22 cellular contexts compared by ENCODE assay signal in genomic region chr2:212938144-212938793, GRCh38.
"Had no signal": no experiment of that assay in that cellular context is flagged by ENCODE, and none has a peak within 500 bp of the region (broad histone marks: within the 10 kb centered on the region; RNA-seq: fewer than 3 reads in every experiment).

No MANE protein-coding gene starts in this region.

- H3K36me3 ChIP-seq: cardiac muscle cell had no signal

- DNase-seq: activated CD4-positive, alpha-beta T cell treated with anti-CD3 and anti-CD28 coated beads, Interleukin-2, amount 50 U/mL, for 48 hours; activated CD4-positive, CD25-positive, alpha-beta regulatory T cell; activated CD8-positive, alpha-beta memory T cell treated with anti-CD3 and anti-CD28 coated beads for 24 hours; activated effector memory CD4-positive, alpha-beta T cell treated with Interleukin-2 at 50 U/mL for 16 hours; activated naive CD4-positive, alpha-beta T cell; activated T-cell treated with anti-CD3 and anti-CD28 coated beads, Interleukin-2, amount 50 U/mL, for 48 hours; NCI-H1092; NCI-H1417; NCI-H1694; NCI-H2029; NCI-H345; NCI-H510A; NCI-H526 treated with DMSO at 0.1 percent for 48 hours; NCI-H82; SIG-M5; T-helper 17 cell; T-helper 9 cell had no signal

- H3K4me1 Mint-ChIP-seq: activated CD4-positive, alpha-beta T cell treated with anti-CD3 and anti-CD28 coated beads, Interleukin-2, amount 10 ng/mL, durations not matched to agents 24 days and 14 days; activated naive CD4-positive, alpha-beta T cell treated with anti-CD3 and anti-CD28 coated beads, Interleukin-2, amount 50 U/mL, for 24 hours; T-helper 17 cell had no signal

- H3K27ac Mint-ChIP-seq: activated CD4-positive, alpha-beta T cell treated with anti-CD3 and anti-CD28 coated beads, Interleukin-2, amount 10 ng/mL, durations not matched to agents 24 days and 14 days; activated naive CD4-positive, alpha-beta T cell treated with anti-CD3 and anti-CD28 coated beads, Interleukin-2, amount 50 U/mL, for 24 hours; brain; T-helper 17 cell had no signal

- H3K4me3 Mint-ChIP-seq: activated CD4-positive, alpha-beta T cell treated with anti-CD3 and anti-CD28 coated beads, Interleukin-2, amount 10 ng/mL, durations not matched to agents 24 days and 14 days; activated naive CD4-positive, alpha-beta T cell treated with anti-CD3 and anti-CD28 coated beads, Interleukin-2, amount 50 U/mL, for 24 hours; brain; T-helper 17 cell had no signal

- H3K27ac ChIP-seq: cardiac muscle cell, KMS-11 had no signal

- ATAC-seq: T-helper 17 cell had no signal

- H3K4me3 ChIP-seq: cardiac muscle cell had no signal

- H3K36me3 Mint-ChIP-seq: activated naive CD4-positive, alpha-beta T cell treated with anti-CD3 and anti-CD28 coated beads, Interleukin-2, amount 50 U/mL, for 24 hours; brain had no signal

- H3K27me3 Mint-ChIP-seq: activated naive CD4-positive, alpha-beta T cell treated with anti-CD3 and anti-CD28 coated beads, Interleukin-2, amount 50 U/mL, for 24 hours; brain; T-helper 17 cell had no signal

- H3K27me3 ChIP-seq: cardiac muscle cell had no signal

- H3K9me3 Mint-ChIP-seq: activated CD4-positive, alpha-beta T cell treated with anti-CD3 and anti-CD28 coated beads, Interleukin-2, amount 10 ng/mL, durations not matched to agents 24 days and 14 days; activated naive CD4-positive, alpha-beta T cell treated with anti-CD3 and anti-CD28 coated beads, Interleukin-2, amount 50 U/mL, for 24 hours; brain had no signal
